Comparison of ENCODE assay signal across 1 cellular context in genomic region chr20:36183155-36183944, GRCh38.
TF ChIP-seq lines count a peak whose summit lies in the region.

No MANE protein-coding gene starts in this region.

TF ChIP-seq in HepG2, 621 proteins besides CTCF, POLR2A, EP300 and RAD21 (continued from another document and continues in another):
- TF ChIP-seq CENPBD1 (CRISPR knock-in tag; IDR thresholded peaks at IDR 0.05; ENCODE audit: borderline replicate concordance, low read depth) (no peak), SMARCC2 (IDR thresholded peaks at IDR 0.05) (no peak), GFI1 (CRISPR knock-in tag; IDR thresholded peaks at IDR 0.05; ENCODE audit: borderline replicate concordance) (peak; percentile 70), CREB3 (CRISPR knock-in tag; IDR thresholded peaks at IDR 0.05) (no peak), MEF2D (CRISPR knock-in tag; IDR thresholded peaks at IDR 0.05) (peak; percentile 98), ZNF878 (CRISPR knock-in tag; IDR thresholded peaks at IDR 0.05) (peak; percentile 37; the same call in 1 of the 2 replicates), MLX (CRISPR knock-in tag; IDR thresholded peaks at IDR 0.05) (peak; percentile 68; the same call in 1 of the 2 replicates), ZNF792 (CRISPR knock-in tag; IDR thresholded peaks at IDR 0.05) (peak; percentile 31; the same call in 1 of the 2 replicates), PHF20 (CRISPR knock-in tag; IDR thresholded peaks at IDR 0.05) (no peak; the same call in 1 of the 2 replicates), GLI4 (CRISPR knock-in tag; IDR thresholded peaks at IDR 0.05; ENCODE audit: borderline replicate concordance) (peak; percentile 89), RFXAP (CRISPR knock-in tag; IDR thresholded peaks at IDR 0.05; ENCODE audit: borderline replicate concordance) (no peak), MED8 (CRISPR knock-in tag; IDR thresholded peaks at IDR 0.05; ENCODE audit: insufficient replicate concordance) (no peak), IRF1 (CRISPR knock-in tag; IDR thresholded peaks at IDR 0.05; ENCODE audit: low read depth) (no peak), ZBTB8A (CRISPR knock-in tag; IDR thresholded peaks at IDR 0.05; ENCODE audit: borderline replicate concordance, low read depth) (peak; percentile 51), ZNF264 (CRISPR knock-in tag; IDR thresholded peaks at IDR 0.05) (peak; percentile 80; the same call in 1 of the 2 replicates), E2F1 (CRISPR knock-in tag; IDR thresholded peaks at IDR 0.05) (no peak), ZNF709 (CRISPR knock-in tag; IDR thresholded peaks at IDR 0.05) (no peak), SRSF1 (optimal IDR thresholded peaks at IDR 0.05; ENCODE audit: low read depth, low read length) (no peak), ZFAT (CRISPR knock-in tag; conservative IDR thresholded peaks at IDR 0.05) (no peak), BRCA1 (CRISPR knock-in tag; IDR thresholded peaks at IDR 0.05) (no peak), ZBTB49 (CRISPR knock-in tag; IDR thresholded peaks at IDR 0.05; ENCODE audit: borderline replicate concordance) (no peak), YEATS4 (CRISPR knock-in tag; IDR thresholded peaks at IDR 0.05; ENCODE audit: borderline replicate concordance) (0 out of 2 replicates have a peak, but pooled peaks have one; percentile 1), PREB (CRISPR knock-in tag; IDR thresholded peaks at IDR 0.05) (no peak), TEF (CRISPR knock-in tag; IDR thresholded peaks at IDR 0.05) (no peak), SNAPC4 (CRISPR knock-in tag; IDR thresholded peaks at IDR 0.05) (0 out of 2 replicates have a peak, but pooled peaks have one; percentile 4), ZNF326 (CRISPR knock-in tag; IDR thresholded peaks at IDR 0.05; ENCODE audit: borderline replicate concordance) (no peak), TAF1 (CRISPR knock-in tag; IDR thresholded peaks at IDR 0.05) (peak; percentile 39), ZNF569 (CRISPR knock-in tag; IDR thresholded peaks at IDR 0.05; ENCODE audit: borderline replicate concordance) (no peak), ZNF414 (CRISPR knock-in tag; IDR thresholded peaks at IDR 0.05) (no peak), SKIL (CRISPR knock-in tag; IDR thresholded peaks at IDR 0.05; ENCODE audit: borderline replicate concordance) (peak; percentile 90), SIN3A (IDR thresholded peaks at IDR 0.05; ENCODE audit: borderline replicate concordance, low read depth, low read length) (0 out of 2 replicates have a peak, but pooled peaks have one; percentile 40), CHD4 (IDR thresholded peaks at IDR 0.05; ENCODE audit: borderline replicate concordance, low read length) (peak; percentile 40; the same call in 1 of the 2 replicates), HNF4A (CRISPR knock-in tag; IDR thresholded peaks at IDR 0.05) (peak; percentile 99), ZNF317 (CRISPR knock-in tag; IDR thresholded peaks at IDR 0.05) (no peak), ZNF30 (CRISPR knock-in tag; IDR thresholded peaks at IDR 0.05) (no peak), BCL6 (CRISPR knock-in tag; IDR thresholded peaks at IDR 0.05) (peak; percentile 96), NR2F2 (IDR thresholded peaks at IDR 0.05; ENCODE audit: borderline replicate concordance, low read depth) (peak; percentile 92), ZNF44 (CRISPR knock-in tag; IDR thresholded peaks at IDR 0.05) (no peak), POGK (CRISPR knock-in tag; conservative IDR thresholded peaks at IDR 0.05) (peak; percentile 59; the same call in 1 of the 2 replicates), SKI (IDR thresholded peaks at IDR 0.05; ENCODE audit: partially characterized antibody) (peak; percentile 90), MAFF (IDR thresholded peaks at IDR 0.05; ENCODE audit: low read depth, low read length) (peak; percentile 33), SOX6 (IDR thresholded peaks at IDR 0.05) (no peak), SOX6 (CRISPR knock-in tag; IDR thresholded peaks at IDR 0.05) (peak; percentile 84), RORA (CRISPR knock-in tag; IDR thresholded peaks at IDR 0.05) (no peak), MXI1 (IDR thresholded peaks at IDR 0.05; ENCODE audit: borderline replicate concordance, low read depth, low read length) (0 out of 3 replicates have a peak, but pooled peaks have one; percentile 5)
